Comparison of ENCODE assay signal across 11 cellular contexts in genomic region chrX:120358687-120359086, GRCh38. TPM values are rescaled to one million over a fixed set of nuclear protein-coding genes. Genes with fewer than 3 reads are reported as not detected.
A peak's percentile ranks its signal among the peaks of the same experiment; 100 is the strongest.
DNase-seq lines count a peak whose midpoint lies in the region; ATAC-seq and TF ChIP-seq lines count a peak whose summit lies in the region.
"Had no signal": no experiment of that assay in that cellular context is flagged by ENCODE, and none has a peak within 500 bp of the region (broad histone marks: within the 10 kb centered on the region; RNA-seq: fewer than 3 reads in every experiment).

No MANE protein-coding gene starts in this region.

- H3K4me3 Mint-ChIP-seq in brain (peak overlapping the region in 4 of 5 experiments; percentile 12 to 49 (median 30)), immature natural killer cell (no peak overlapping the region)
- H3K4me3 Mint-ChIP-seq: naive B cell had no signal

- H3K27me3 Mint-ChIP-seq in brain = peaks cover 21% of the 10 kb centered on the region
- peaks cover 2 to 14% (median 5%) of the 10 kb centered on the region in 3 donors for H3K27me3 Mint-ChIP-seq in immature natural killer cell (ENCODE audit: low read depth in 3 of 3)
- H3K27me3 Mint-ChIP-seq: naive B cell had no signal

- H3K9me3 Mint-ChIP-seq in brain = peaks cover 0 to 1% (median 0%) of the 10 kb centered on the region in 5 experiments
- H3K9me3 Mint-ChIP-seq in immature natural killer cell = no peaks in the 10 kb centered on the region
- H3K9me3 Mint-ChIP-seq: naive B cell had no signal

- ATAC-seq in GM19328 (IDR thresholded peaks at IDR 0.05; ENCODE audit: unreplicated experiment) (no peak), GM21529 (IDR thresholded peaks at IDR 0.05; ENCODE audit: unreplicated experiment) (no peak)
- ATAC-seq: HepG2 had no signal

- no peaks in the 10 kb centered on the region for H3K36me3 Mint-ChIP-seq in brain
- H3K36me3 Mint-ChIP-seq in immature natural killer cell = no peaks in the 10 kb centered on the region
- H3K36me3 Mint-ChIP-seq: naive B cell had no signal

- DNase-seq in G401 (ENCODE audit: low spot score) = peak; percentile 16
- DNase-seq in NCI-H1417 treated with DMSO at 0.1 percent for 48 hours (lab: John Stamatoyannopoulos, UW) = peak; percentile 12
- peak; percentile 18 for DNase-seq in stimulated activated CD4-positive, alpha-beta T cell treated with anti-CD3 and anti-CD28 coated beads, Interleukin-12 subunit alpha, Interleukin-12 subunit beta, amount 100 ng/mL, for 4 hours
- no peak for DNase-seq in immature natural killer cell
- DNase-seq: H7, naive B cell, Right ventricle myocardium superior had no signal

- no peak for TF ChIP-seq CTCF in brain (conservative IDR thresholded peaks at IDR 0.05)

- H3K4me1 Mint-ChIP-seq in brain (peaks cover 50% of the 10 kb centered on the region), immature natural killer cell (no peaks in the 10 kb centered on the region)

- H3K27ac Mint-ChIP-seq in brain (peak overlapping the region in 4 of 5 experiments; percentile 78 to 89 (median 85)), immature natural killer cell (no peak overlapping the region)
- H3K27ac Mint-ChIP-seq: naive B cell had no signal

- in situ Hi-C loops in G401 (cut with HindIII; ENCODE audit: low sequenced_read_pairs) = no loop called here

RNA-seq across cellular contexts. Expression of gene ATP1B4, which starts 3.2 kb away (rescaled TPM):
- not detected in 2 replicates for total RNA-seq in G401 (2014; rRNA removed; shearing (Covaris generic))
- polyA plus RNA-seq in brain (ENCODE audit: insufficient read depth, low read depth, low replicate concordance) (not detected), immature natural killer cell (not detected)
- total RNA-seq: H7, HepG2, Right ventricle myocardium superior had no signal
- polyA plus RNA-seq: HepG2 had no signal

RNA-seq across cellular contexts. Expression of gene TMEM255A, which starts 47.4 kb away (rescaled TPM):
- not detected in 2 replicates for total RNA-seq in G401 (2014; rRNA removed; shearing (Covaris generic))
- polyA plus RNA-seq in brain (ENCODE audit: insufficient read depth, low read depth, low replicate concordance) (1.4 TPM), immature natural killer cell (1 to 10 TPM in 1 of 3 donors, under 1 TPM in 1, not detected in 1; 0.96 to 4.0 TPM)

Comparison
In these comparisons a context has a peak if more than half of its experiments do, and no peak if none do; other contexts are left out.
1. DNase-seq: peak in G401 (single experiment), NCI-H1417 treated with DMSO at 0.1 percent for 48 hours (single experiment) and stimulated activated CD4-positive, alpha-beta T cell treated with anti-CD3 and anti-CD28 coated beads, Interleukin-12 subunit alpha, Interleukin-12 subunit beta, amount 100 ng/mL, for 4 hours (single experiment); none in immature natural killer cell (0 of 3).
2. H3K27ac Mint-ChIP-seq: peak in brain (4 of 5); none in immature natural killer cell (0 of 6).
3. H3K4me3 Mint-ChIP-seq: peak in brain (4 of 5); none in immature natural killer cell (0 of 5).